In genomic region chr2:38076710-38077430, GRCh38 we compare ENCODE assay signal across 8 cellular contexts. TPM values are rescaled to one million over a fixed set of nuclear protein-coding genes. Genes with fewer than 3 reads are reported as not detected.
A peak's percentile ranks its signal among the peaks of the same experiment; 100 is the strongest.
DNase-seq lines count a peak whose midpoint lies in the region; ATAC-seq, FAIRE-seq and TF ChIP-seq lines count a peak whose summit lies in the region.

No MANE protein-coding gene starts in this region.

- peak overlapping the region; percentile 88 for H2AFZ ChIP-seq in mammary epithelial cell (ENCODE audit: low read depth, low read length)

- H3K27me3 Mint-ChIP-seq in Calu3 (ENCODE audit: unreplicated experiment) = no peaks in the 10 kb centered on the region

- H3K27me3 ChIP-seq in mammary epithelial cell (ENCODE audit: insufficient read depth, low read length) (no peaks in the 10 kb centered on the region), layer of hippocampus (ENCODE audit: control insufficient read depth, insufficient read depth, low read length) (peaks cover 27% of the 10 kb centered on the region)

- WGBS in mammary epithelial cell (ENCODE audit: low coverage, missing lambda C conversion rate) = 3% methylated on average over 26 of the region's 76 CpGs

- peak overlapping the region; percentile 86 for H3K9ac ChIP-seq in SK-N-MC (ENCODE audit: insufficient read length)
- H3K9ac ChIP-seq in mammary epithelial cell (ENCODE audit: insufficient read depth, low read length) = peak overlapping the region; percentile 63

- BruUV-seq in Calu3 (replicated peaks; lab: Mats Ljungman, UMichigan) (no TSS peak), mammary epithelial cell (replicated peaks; lab: Mats Ljungman, UMichigan) (no TSS peak)

- H3K9me3 ChIP-seq in SK-N-MC (ENCODE audit: low read depth, low read length) (no peaks in the 10 kb centered on the region), mammary epithelial cell (replicated peaks; ENCODE audit: insufficient read depth, low read length) (no peaks in the 10 kb centered on the region)

- H3K4me3 ChIP-seq in SK-N-MC = peak overlapping the region; percentile 88
- peak overlapping the region; percentile 40 to 54 (median 41) for H3K4me3 ChIP-seq in mammary epithelial cell (replicated peaks in 1 of 3; ENCODE audit: insufficient read depth in 1 of 3, low read depth in 2 of 3, low read length in 3 of 3)

- H3K27ac ChIP-seq in SK-N-MC (peak overlapping the region; percentile 94), mammary epithelial cell (ENCODE audit: insufficient read depth, low read depth, low read length) (peak overlapping the region; percentile 72), layer of hippocampus (ENCODE audit: low read depth, low read length) (peak overlapping the region; percentile 10)

- H3K36me3 ChIP-seq in SK-N-MC (ENCODE audit: insufficient read depth, low read length) (no peaks in the 10 kb centered on the region; the same call in 1 of the 2 replicates), mammary epithelial cell (ENCODE audit: insufficient read depth, low read length) (no peaks in the 10 kb centered on the region)

- peaks cover 30% of the 10 kb centered on the region for H3K4me1 ChIP-seq in mammary epithelial cell (ENCODE audit: insufficient read depth, low read length)

- CTCF ChIA-PET in Calu3 (lab: Charles Lee) = interaction anchor here (0.5 to 3.3 kb wide), 39 partner anchors 14 to 767 kb away, joined by 3 to 73 read pairs (median 5); partner anchors contain the start of gene RMDN2
- CTCF ChIA-PET in mammary epithelial cell (lab: Charles Lee; ENCODE audit: low non-redundant PET) = interaction anchor here (0.6 to 1.1 kb wide), 10 partner anchors 19 to 436 kb away, joined by 3 to 53 read pairs (median 10); no protein-coding TSS in a partner anchor

- intact Hi-C loops in Calu3 (cut with micrococcal nuclease; ENCODE audit: unreplicated experiment) = loop anchor here (1.0 to 2.0 kb wide), 4 partner anchors 20 to 197 kb away; no protein-coding TSS in a partner anchor
- intact Hi-C loops in mammary epithelial cell (cut with micrococcal nuclease) = loop anchor here (1.0 to 10.0 kb wide), 9 partner anchors 19 to 430 kb away; no protein-coding TSS in a partner anchor

- peak overlapping the region; percentile 88 for H3K4me3 Mint-ChIP-seq in Calu3 (ENCODE audit: low read depth, unreplicated experiment)

- no peaks in the 10 kb centered on the region for H3K79me2 ChIP-seq in mammary epithelial cell (ENCODE audit: insufficient read depth, low read length)

- H3K36me3 Mint-ChIP-seq in Calu3 (ENCODE audit: insufficient read depth, unreplicated experiment) = peaks cover 43% of the 10 kb centered on the region

- H3K4me2 ChIP-seq in mammary epithelial cell (ENCODE audit: insufficient read depth, low read depth, low read length) = peak overlapping the region; percentile 94

- peak overlapping the region; percentile 95 for H3K27ac Mint-ChIP-seq in Calu3 (ENCODE audit: unreplicated experiment)

- dilution Hi-C loops in mammary epithelial cell (cut with HindIII; ENCODE audit: low sequenced_read_pairs) = loop anchor here (5.0 kb wide), 2 partner anchors 55 to 90 kb away; no protein-coding TSS in a partner anchor

- in situ Hi-C loops in mammary epithelial cell (cut with MboI; ENCODE audit: low sequenced_read_pairs in 2 of 2) = no loop called here

- TF ChIP-seq CTCF in Calu3 (IDR thresholded peaks at IDR 0.05; ENCODE audit: unreplicated experiment) = peak; percentile 62
- no peak for TF ChIP-seq CTCF in GM20000 (IDR thresholded peaks at IDR 0.05; ENCODE audit: extremely low read depth, missing control alignments)
- TF ChIP-seq CTCF in mammary epithelial cell (conservative IDR thresholded peaks at IDR 0.05 in 1 of 2, IDR thresholded peaks at IDR 0.05 in 1 of 2; ENCODE audit: extremely low read depth in 1 of 2, insufficient read depth in 1 of 2, low read depth in 1 of 2, low read length in 2 of 2) = peak; percentile 0 to 42

- H3K4me1 Mint-ChIP-seq in Calu3 (ENCODE audit: low read depth, unreplicated experiment) = peaks cover 38% of the 10 kb centered on the region

- no peaks in the 10 kb centered on the region for H4K20me1 ChIP-seq in mammary epithelial cell (ENCODE audit: insufficient read depth, low read length)

- peak; percentile 93 for DNase-seq in Calu3
- peak; percentile 89 for DNase-seq in GM20000 (ENCODE audit: low spot score)
- peak; percentile 85 for DNase-seq in HTR-8/SVneo (ENCODE audit: insufficient read length, low spot score)
- no peak for DNase-seq in SK-N-MC (ENCODE audit: low read depth, low spot score)
- DNase-seq in mammary epithelial cell = peak; percentile 84
- peak; percentile 28 for DNase-seq in stimulated activated CD4-positive, alpha-beta T cell treated with anti-CD3 and anti-CD28 coated beads, Interleukin-2, amount 100 ng/mL, for 4 hours (ENCODE audit: low read depth)

- no peaks in the 10 kb centered on the region for H3K9me3 Mint-ChIP-seq in Calu3 (ENCODE audit: low read depth, unreplicated experiment)

- no peak for ATAC-seq in GM18519 (IDR thresholded peaks at IDR 0.05; ENCODE audit: low FRiP score, unreplicated experiment)

- peak; percentile 91 for FAIRE-seq in HTR-8/SVneo (lab: Jason Lieb, UNC)

RNA-seq across cellular contexts. Expression of gene CYP1B1, which starts 0.9 kb away (rescaled TPM):
- total RNA-seq in Calu3 (2022) (34.4 and 36.5 TPM in 2 replicates), mammary epithelial cell (100 to 1,000 TPM in 1 of 2 donors, 10 to 100 TPM in 1; 13.8 to 317 TPM)
- polyA plus RNA-seq in mammary epithelial cell = 4.1 TPM
- 7.2 TPM for polyA minus RNA-seq in mammary epithelial cell

Comparison
In these comparisons a context has a peak if more than half of its experiments do, and no peak if none do; other contexts are left out.
1. H3K27ac ChIP-seq: peak in every context shown above with its lines; median percentile 94 in SK-N-MC; 72 in mammary epithelial cell; 10 in layer of hippocampus.